Comparison of ENCODE assay signal across 8 cellular contexts in genomic region chr6:119176445-119176844, GRCh38.
"Had no signal": no experiment of that assay in that cellular context is flagged by ENCODE, and none has a peak within 500 bp of the region (broad histone marks: within the 10 kb centered on the region; RNA-seq: fewer than 3 reads in every experiment).

No MANE protein-coding gene starts in this region.

- H3K4me3 ChIP-seq: GM23338 had no signal

- ATAC-seq: GM23338 had no signal

- FAIRE-seq: H1, H54 had no signal

- H3K9me3 Mint-ChIP-seq: GM23338, H9 had no signal

- H3K4me3 Mint-ChIP-seq: GM23338, H9 had no signal

- H3K27ac ChIP-seq: HL-60 had no signal

- H3K4me1 Mint-ChIP-seq: H9 had no signal

- DNase-seq: H9, HCEC 1CT, IMR-90, KBM-7 had no signal

- H3K27ac Mint-ChIP-seq: GM23338, H9 had no signal

- H3K4me2 ChIP-seq: GM23338 had no signal

- H2AFZ ChIP-seq: GM23338 had no signal
